7 cellular contexts compared by ENCODE assay signal in the genomic region with DNA sequence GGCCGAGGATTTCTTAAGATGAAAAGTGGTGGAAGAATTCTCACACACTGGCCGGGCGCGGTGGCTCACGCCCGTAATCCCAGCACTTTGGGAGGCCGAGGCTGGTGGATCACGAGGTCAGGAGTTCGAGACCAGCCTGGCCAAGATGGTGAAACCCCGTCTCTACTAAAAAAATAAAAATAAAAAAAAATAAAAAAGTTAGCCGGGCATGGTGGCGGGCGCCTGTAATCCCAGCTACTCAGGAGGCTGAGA. TPM values are rescaled to one million over a fixed set of nuclear protein-coding genes. Genes with fewer than 3 reads are reported as not detected.
DNase-seq lines count a peak whose midpoint lies in the region; ATAC-seq, FAIRE-seq and TF ChIP-seq lines count a peak whose summit lies in the region.
"Not testable (repeated sequence)": the region's sequence is repeated elsewhere in the genome, so short reads cannot be mapped to it uniquely, and the experiment has no call there.

No MANE protein-coding gene starts in this region.

- H3K4ac ChIP-seq in H9 (ENCODE audit: low read depth, low read length), result not testable (repeated sequence)

- peak overlapping the region; percentile 74 for H3K4me3 ChIP-seq in duodenal mucosa (ENCODE audit: low read depth in 1 of 2, low read length in 2 of 2)
- peak overlapping the region; percentile 50 for H3K4me3 ChIP-seq in iPS-15b (ENCODE audit: low read depth, low read length)
- peak overlapping the region in 1 of 2 donors; percentile 43 for H3K4me3 ChIP-seq in small intestine (ENCODE audit: low read depth in 1 of 2, low read length in 2 of 2)

- not testable (repeated sequence) for H3K23ac ChIP-seq in H9 (ENCODE audit: insufficient read length, low read depth, low read length)

- not testable (repeated sequence) for DNase-seq in H9; RWPE1 (ENCODE audit: low spot score); small intestine

- not testable (repeated sequence) for H2BK12ac ChIP-seq in H9 (ENCODE audit: insufficient read length, low read depth, low read length)

- H3K36me3 Mint-ChIP-seq in H9 (ENCODE audit: insufficient read depth in 1 of 3, low read depth in 3 of 3); activated T-helper 17 cell treated with anti-CD3 and anti-CD28 coated beads, Interleukin-2, amount 50 U/mL, for 72 hours (ENCODE audit: low read depth); nephron (ENCODE audit: low read depth): not testable (repeated sequence)

- peaks cover 16% of the 10 kb centered on the region for H3K23me2 ChIP-seq in H9 (ENCODE audit: insufficient read length, low read depth, low read length, poor library complexity, severe bottlenecking)

- H3K14ac ChIP-seq in H9 (ENCODE audit: insufficient read depth, low read length), result not testable (repeated sequence)

- not testable (repeated sequence) for H4K91ac ChIP-seq in H9 (ENCODE audit: insufficient read length, low read depth, low read length)

- H3K27ac Mint-ChIP-seq in H9 (peak overlapping the region; percentile 96 to 97 (median 96); a peak in 5 of 7 replicates), nephron (peak overlapping the region; percentile 57 to 99 (median 91))
- H3K27ac Mint-ChIP-seq in activated T-helper 17 cell treated with anti-CD3 and anti-CD28 coated beads, Interleukin-2, amount 50 U/mL, for 72 hours, result peak overlapping the region; percentile 95

- peaks cover 11% of the 10 kb centered on the region for H3K27me3 Mint-ChIP-seq in H9 (ENCODE audit: low read depth)
- H3K27me3 Mint-ChIP-seq in activated T-helper 17 cell treated with anti-CD3 and anti-CD28 coated beads, Interleukin-2, amount 50 U/mL, for 72 hours; nephron (ENCODE audit: low read depth): not testable (repeated sequence)

- H3K4me2 ChIP-seq in H9 (ENCODE audit: insufficient read depth, insufficient read length, low read length), result peak overlapping the region; percentile 76

- not testable (repeated sequence) for H2AFZ ChIP-seq in H9 (ENCODE audit: low read length)

- H3K9ac ChIP-seq in H9 (ENCODE audit: extremely low read depth, insufficient read length, low read length) (peak overlapping the region; percentile 69), duodenal mucosa (ENCODE audit: low read depth in 1 of 2, low read length in 2 of 2) (peak overlapping the region; percentile 54 to 80), iPS-15b (ENCODE audit: low read depth, low read length) (peak overlapping the region; percentile 38)

- H2BK20ac ChIP-seq in H9 (ENCODE audit: low read depth, low read length, poor library complexity, severe bottlenecking), result not testable (repeated sequence)

- not testable (repeated sequence) for H3K9me3 ChIP-seq in H9 (ENCODE audit: control insufficient read depth, low read depth, low read length); duodenal mucosa (ENCODE audit: control insufficient read depth in 1 of 2, low read length in 2 of 2); iPS-15b (ENCODE audit: control insufficient read depth, insufficient read depth, low read length); small intestine (ENCODE audit: control insufficient read depth, low read depth)

- H4K20me1 ChIP-seq in H9 (ENCODE audit: control insufficient read depth, insufficient read depth, insufficient read length), result not testable (repeated sequence)

- no CpG with 5 or more reads among the region's 13 CpGs for WGBS in H9 (ENCODE audit: extremely low coverage, insufficient read length, low lambda C conversion rate)
- 49 to 83% (median 71%) methylated on average over 13 of the region's 13 CpGs for WGBS in small intestine, 3 donors

- H3K79me2 ChIP-seq in H9 (ENCODE audit: insufficient read depth, low read length), result not testable (repeated sequence)

- not testable (repeated sequence) for H3K36me3 ChIP-seq in duodenal mucosa (ENCODE audit: control insufficient read depth in 1 of 2, insufficient read depth in 2 of 2, low read length in 2 of 2); iPS-15b (ENCODE audit: control insufficient read depth, insufficient read depth, low read length); small intestine (ENCODE audit: control insufficient read depth in 2 of 2, insufficient read depth in 2 of 2, low read length in 2 of 2)

- not testable (repeated sequence) for H2BK5ac ChIP-seq in H9 (ENCODE audit: insufficient read length, low read length)

- H3K9me3 Mint-ChIP-seq in H9; activated T-helper 17 cell treated with anti-CD3 and anti-CD28 coated beads, Interleukin-2, amount 50 U/mL, for 72 hours; nephron: not testable (repeated sequence)

- peaks cover 24 to 32% of the 10 kb centered on the region in 2 experiments for H3K4me1 Mint-ChIP-seq in H9
- H3K4me1 Mint-ChIP-seq in activated T-helper 17 cell treated with anti-CD3 and anti-CD28 coated beads, Interleukin-2, amount 50 U/mL, for 72 hours, result not testable (repeated sequence)
- peaks cover 30% of the 10 kb centered on the region for H3K4me1 Mint-ChIP-seq in nephron

- POLR2A ChIA-PET in RWPE1 (lab: Yijun Ruan, JAX; ENCODE audit: low non-redundant PET), result not testable (repeated sequence)

- H3T11ph ChIP-seq in H9 (ENCODE audit: low read length), result not testable (repeated sequence)

- H3K27ac ChIP-seq in H9 (ENCODE audit: insufficient read length, low read depth, low read length), result not testable (repeated sequence)
- H3K27ac ChIP-seq in RWPE1 (peak overlapping the region; percentile 84), duodenal mucosa (ENCODE audit: low read depth, low read length) (peak overlapping the region; percentile 78), small intestine (ENCODE audit: low read depth in 1 of 2, low read length in 1 of 2) (peak overlapping the region; percentile 91 to 93)

- not testable (repeated sequence) for H3K56ac ChIP-seq in H9 (ENCODE audit: insufficient read length, low read depth, low read length)

- FAIRE-seq in small intestine (lab: Jason Lieb, UNC), result not testable (repeated sequence)

- peak overlapping the region; percentile 56 for H4K5ac ChIP-seq in H9 (ENCODE audit: insufficient read length, low read depth, low read length)

- H2BK15ac ChIP-seq in H9 (ENCODE audit: low read depth, low read length), result not testable (repeated sequence)

- H4K8ac ChIP-seq in H9 (replicated peaks; ENCODE audit: insufficient read length, low read depth, low read length), result not testable (repeated sequence)

- not testable (repeated sequence) for TF ChIP-seq CTCF in H9 (conservative IDR thresholded peaks at IDR 0.05); RWPE1 (conservative IDR thresholded peaks at IDR 0.05; ENCODE audit: low read depth); nephron (IDR thresholded peaks at IDR 0.05; ENCODE audit: unreplicated experiment in 3 of 3)

- H3K4me3 Mint-ChIP-seq in H9 (peak overlapping the region; percentile 69 to 80), nephron (peak overlapping the region; percentile 86 to 90 (median 89))
- H3K4me3 Mint-ChIP-seq in activated T-helper 17 cell treated with anti-CD3 and anti-CD28 coated beads, Interleukin-2, amount 50 U/mL, for 72 hours, result peak overlapping the region; percentile 87

- ATAC-seq in activated T-helper 17 cell treated with anti-CD3 and anti-CD28 coated beads, Interleukin-2, amount 50 U/mL, for 72 hours (replicated peaks), result not testable (repeated sequence)

- not testable (repeated sequence) for H3K18ac ChIP-seq in H9 (ENCODE audit: insufficient read length, low read depth, low read length)

- not testable (repeated sequence) for H3K4me1 ChIP-seq in H9 (ENCODE audit: insufficient read depth, low read length); small intestine (ENCODE audit: control insufficient read depth in 2 of 2, insufficient read depth in 1 of 2, low read depth in 1 of 2, low read length in 1 of 2)
- H3K4me1 ChIP-seq in duodenal mucosa (ENCODE audit: control insufficient read depth in 1 of 2, insufficient read depth in 2 of 2, low read length in 2 of 2) (peaks cover 6 to 15% of the 10 kb centered on the region in 2 donors), iPS-15b (ENCODE audit: control insufficient read depth, insufficient read depth, low read length) (peaks cover 12% of the 10 kb centered on the region)

- not testable (repeated sequence) for H2AK5ac ChIP-seq in H9 (ENCODE audit: insufficient read length, low read length)

- H2BK120ac ChIP-seq in H9 (ENCODE audit: low read depth, low read length, poor library complexity, severe bottlenecking), result not testable (repeated sequence)

- H3K27me3 ChIP-seq in H9 (ENCODE audit: insufficient read depth, low read length); duodenal mucosa (ENCODE audit: control insufficient read depth in 1 of 2, insufficient read depth in 2 of 2, low read length in 2 of 2); iPS-15b (ENCODE audit: control insufficient read depth, insufficient read depth, low read length); small intestine (ENCODE audit: control insufficient read depth in 2 of 2, insufficient read depth in 2 of 2, low read length in 2 of 2): not testable (repeated sequence)

- H3K79me1 ChIP-seq in H9 (ENCODE audit: insufficient read depth, low read depth, low read length, poor library complexity, severe bottlenecking), result not testable (repeated sequence)

- CTCF ChIA-PET in RWPE1 (lab: Yijun Ruan, JAX), result interaction anchor here (0.6 to 1.9 kb wide), 3 partner anchors 22 to 182 kb away, joined by 3 to 7 read pairs (median 6); no protein-coding TSS in a partner anchor

RNA-seq across cellular contexts. Expression of gene LYSMD4, which starts 0.7 kb away (rescaled TPM):
- 9.3 and 10.0 TPM in 2 replicates for total RNA-seq in H9 (2021)
- total RNA-seq in activated T-helper 17 cell treated with anti-CD3 and anti-CD28 coated beads, Interleukin-2, amount 50 U/mL, for 72 hours, result 1 to 10 TPM; 3.7 to 4.2 TPM
- polyA plus RNA-seq in small intestine, result 1 to 10 TPM; 5.4 to 8.9 (median 6.0) TPM
